ENCODE assay signal across 15 cellular contexts in genomic region chr16:48087639-48088038, GRCh38.
DNase-seq lines count a peak whose midpoint lies in the region; ATAC-seq and TF ChIP-seq lines count a peak whose summit lies in the region.
"Had no signal": no experiment of that assay in that cellular context is flagged by ENCODE, and none has a peak within 500 bp of the region (broad histone marks: within the 10 kb centered on the region; RNA-seq: fewer than 3 reads in every experiment).

No MANE protein-coding gene starts in this region.

- H3K27ac ChIP-seq in heart left ventricle = no peak overlapping the region
- H3K27ac ChIP-seq in heart right ventricle = no peak overlapping the region
- H3K27ac ChIP-seq in psoas muscle = peak overlapping the region; percentile 42
- H3K27ac ChIP-seq: BLaER1 treated with 17β-estradiol and CSF1 and Interleukin-3, amounts not matched to agents 10 nM and 100 nM; GM23248 had no signal

- H3K36me3 ChIP-seq in heart left ventricle (no peaks in the 10 kb centered on the region), heart right ventricle (no peaks in the 10 kb centered on the region), psoas muscle (ENCODE audit: insufficient read depth in 1 of 2, low read depth in 1 of 2) (no peaks in the 10 kb centered on the region)
- H3K36me3 ChIP-seq: BLaER1 treated with 17β-estradiol and CSF1 and Interleukin-3, amounts not matched to agents 10 nM and 100 nM had no signal

- TF ChIP-seq CTCF in heart left ventricle (IDR thresholded peaks at IDR 0.05) (no peak), heart right ventricle (IDR thresholded peaks at IDR 0.05) (no peak), psoas muscle (IDR thresholded peaks at IDR 0.05) (no peak)

- 29 to 50% (median 45%) methylated on average over 1 of the region's 1 CpG for WGBS in heart left ventricle, 4 donors
- 49 to 70% methylated on average over 1 of the region's 1 CpG for WGBS in heart right ventricle, 2 donors
- 54 to 63% (median 60%) methylated on average over 1 of the region's 1 CpG for WGBS in psoas muscle, 3 donors

- H3K4me1 ChIP-seq in heart left ventricle (peaks cover 0 to 22% (median 13%) of the 10 kb centered on the region in 12 donors), heart right ventricle (peaks cover 0 to 30% (median 22%) of the 10 kb centered on the region in 9 donors), psoas muscle (peaks cover 25% of the 10 kb centered on the region)
- H3K4me1 ChIP-seq: BLaER1 treated with 17β-estradiol and CSF1 and Interleukin-3, amounts not matched to agents 10 nM and 100 nM had no signal

- no peak for TF ChIP-seq POLR2A in heart left ventricle (IDR thresholded peaks at IDR 0.05)

- ATAC-seq in heart left ventricle (peak; percentile 40 to 70 (median 61)), heart right ventricle (peak in 7 of 8 donors; percentile 55 to 82 (median 69)), psoas muscle (peak in 3 of 4 donors; percentile 56 to 64 (median 61)), HG03378 (IDR thresholded peaks at IDR 0.05; ENCODE audit: unreplicated experiment) (no peak)
- ATAC-seq: CD8-positive, alpha-beta T cell; GM12878 had no signal

- H3K4me3 ChIP-seq in heart left ventricle (no peak overlapping the region), heart right ventricle (no peak overlapping the region), psoas muscle (no peak overlapping the region)
- H3K4me3 ChIP-seq: BLaER1 treated with 17β-estradiol and CSF1 and Interleukin-3, amounts not matched to agents 10 nM and 100 nM; GM12878; GM23248 had no signal

- intact Hi-C loops in heart left ventricle (cut with DNase I) = loop anchor here in 1 of 10 donors (2.0 kb wide), 1 partner anchor 25 kb away; no protein-coding TSS in a partner anchor
- intact Hi-C loops in cardiac septum (cut with DNase I) = no loop called here
- intact Hi-C loops in heart right ventricle (cut with DNase I) = no loop called here
- intact Hi-C loops in psoas muscle (cut with DNase I) = no loop called here

- DNase-seq in heart left ventricle (peak in 4 of 5 donors; percentile 31 to 70 (median 32)), cardiac septum (ENCODE audit: low spot score) (no peak), heart right ventricle (peak; percentile 29 to 34), psoas muscle (no peak), NCI-H510A (lab: John Stamatoyannopoulos, UW) (no peak)
- DNase-seq: Calu3; CD8-positive, alpha-beta T cell; DND-41; EL; GM23248; HCEC 1CT; IMR-90 had no signal

- H3K9me3 ChIP-seq in heart left ventricle = no peaks in the 10 kb centered on the region
- H3K9me3 ChIP-seq in heart right ventricle = no peaks in the 10 kb centered on the region
- no peaks in the 10 kb centered on the region for H3K9me3 ChIP-seq in psoas muscle
- H3K9me3 ChIP-seq: BLaER1 treated with 17β-estradiol and CSF1 and Interleukin-3, amounts not matched to agents 10 nM and 100 nM had no signal

- H3K27me3 ChIP-seq in heart left ventricle (no peaks in the 10 kb centered on the region), heart right ventricle (peaks cover 0 to 4% (median 0%) of the 10 kb centered on the region in 7 donors), psoas muscle (ENCODE audit: insufficient read depth in 3 of 3, low read length in 2 of 3) (no peaks in the 10 kb centered on the region)
- H3K27me3 ChIP-seq: BLaER1 treated with 17β-estradiol and CSF1 and Interleukin-3, amounts not matched to agents 10 nM and 100 nM had no signal

Comparison
In these comparisons a context has a peak if more than half of its experiments do, and no peak if none do; other contexts are left out.
1. DNase-seq: peak in heart left ventricle (4 of 5) and heart right ventricle (2 of 2); none in cardiac septum (single experiment), psoas muscle (0 of 2) and NCI-H510A (single experiment).